ENCODE assay signal across 7 cellular contexts in the genomic region with DNA sequence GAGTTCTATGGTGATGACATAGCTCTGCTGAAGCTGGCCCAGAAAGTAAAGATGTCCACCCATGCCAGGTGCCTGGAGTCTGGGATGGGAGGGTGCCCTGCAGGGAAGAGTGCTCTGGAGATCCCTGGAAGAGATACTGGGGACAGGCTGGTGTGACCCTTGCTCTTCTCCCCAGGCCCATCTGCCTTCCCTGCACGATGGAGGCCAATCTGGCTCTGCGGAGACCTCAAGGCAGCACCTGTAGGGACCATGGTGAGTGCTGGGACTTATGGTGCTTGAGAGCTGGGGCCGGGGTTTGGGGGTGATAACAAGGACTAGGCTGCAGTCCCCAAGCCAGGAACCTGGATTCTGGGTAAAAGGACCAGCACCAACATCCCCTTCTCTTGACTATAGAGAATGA. TPM values are rescaled to one million over a fixed set of nuclear protein-coding genes. Genes with fewer than 3 reads are reported as not detected.
"Had no signal": no experiment of that assay in that cellular context is flagged by ENCODE, and none has a peak within 500 bp of the region (broad histone marks: within the 10 kb centered on the region; RNA-seq: fewer than 3 reads in every experiment).

No MANE protein-coding gene starts in this region.

- ATAC-seq: GM23338 had no signal

- H3K4me1 Mint-ChIP-seq: IgD-negative memory B cell had no signal

- H3K27ac ChIP-seq: KMS-11 had no signal

- H3K36me3 Mint-ChIP-seq: IgD-negative memory B cell had no signal

- H3K9me3 Mint-ChIP-seq: H9, IgD-negative memory B cell had no signal

- DNase-seq: H9, HCEC 1CT, KBM-7 had no signal

- H3K27ac Mint-ChIP-seq: GM23338, H9, IgD-negative memory B cell had no signal

- H3K4me3 Mint-ChIP-seq: GM23338, H9, IgD-negative memory B cell had no signal

- H3K4me3 ChIP-seq: GM23338 had no signal

RNA-seq across cellular contexts. Expression of gene CFB, which starts 2.2 kb away (rescaled TPM):
- total RNA-seq: GM23338, H1 had no signal
- polyA plus RNA-seq: IgD-negative memory B cell had no signal

RNA-seq across cellular contexts. Expression of gene C2, which starts 16.2 kb away (rescaled TPM):
- polyA plus RNA-seq: IgD-negative memory B cell had no signal
